In genomic region chr6:137866200-137866913, GRCh38 we compare ENCODE assay signal across 8 cellular contexts.
DNase-seq lines count a peak whose midpoint lies in the region; ATAC-seq and TF ChIP-seq lines count a peak whose summit lies in the region.

No MANE protein-coding gene starts in this region.

- DNase-seq in GM12864 (ENCODE audit: low read depth), result no peak
- peak; percentile 67 for DNase-seq in HS-5 (ENCODE audit: low read depth)
- DNase-seq in activated CD8-positive, alpha-beta memory T cell treated with anti-CD3 and anti-CD28 coated beads, Interleukin-2, amount 50 U/mL, for 1 hour (ENCODE audit: extremely low read depth), result peak; percentile 63
- peak; percentile 38 for DNase-seq in globus pallidus (ENCODE audit: low spot score)
- no peak for DNase-seq in LoVo (ENCODE audit: low spot score)
- DNase-seq in NCI-H510A treated with DMSO at 0.1 percent for 48 hours (lab: John Stamatoyannopoulos, UW), result no peak

- H3K4me1 ChIP-seq in parathyroid adenoma, result peaks cover 3% of the 10 kb centered on the region

- H3K79me2 ChIP-seq in parathyroid adenoma, result peaks cover 2% of the 10 kb centered on the region

- no peak overlapping the region for H3K9ac ChIP-seq in parathyroid adenoma

- no peaks in the 10 kb centered on the region for H3K9me3 ChIP-seq in parathyroid adenoma (ENCODE audit: control insufficient read depth, low read length)

- H3K27ac ChIP-seq in parathyroid adenoma, result peak overlapping the region; percentile 70

- H3K36me3 ChIP-seq in parathyroid adenoma (ENCODE audit: control insufficient read depth, insufficient read depth, low read length), result no peaks in the 10 kb centered on the region

- H3K4me3 ChIP-seq in GM12864 (ENCODE audit: low read depth, low read length) (peak overlapping the region; percentile 54), parathyroid adenoma (ENCODE audit: low read depth, low read length) (peak overlapping the region; percentile 68)

- H2AFZ ChIP-seq in parathyroid adenoma, result peak overlapping the region; percentile 92

- H3K27me3 ChIP-seq in parathyroid adenoma (ENCODE audit: control insufficient read depth, insufficient read depth, low read length), result no peaks in the 10 kb centered on the region

- ATAC-seq in GM21515 (IDR thresholded peaks at IDR 0.05; ENCODE audit: unreplicated experiment), result peak; percentile 30

- peak overlapping the region; percentile 90 for H3K4me2 ChIP-seq in parathyroid adenoma (ENCODE audit: low read length)

- TF ChIP-seq CTCF in GM12864 (IDR thresholded peaks at IDR 0.05; ENCODE audit: low read depth, low read length, missing control alignments) (no peak), parathyroid adenoma (IDR thresholded peaks at IDR 0.05) (no peak)

Comparison
In these comparisons a context has a peak if more than half of its experiments do, and no peak if none do; other contexts are left out.
1. DNase-seq: peak in HS-5 (single experiment), activated CD8-positive, alpha-beta memory T cell treated with anti-CD3 and anti-CD28 coated beads, Interleukin-2, amount 50 U/mL, for 1 hour (single experiment) and globus pallidus (single experiment); none in GM12864 (single experiment), LoVo (single experiment) and NCI-H510A treated with DMSO at 0.1 percent for 48 hours (single experiment).